Comparison of ENCODE assay signal across 1 cellular context in genomic region chr17:47897561-47897960, GRCh38.
TF ChIP-seq lines count a peak whose summit lies in the region.

No MANE protein-coding gene starts in this region.

TF ChIP-seq in K562, 482 proteins besides CTCF, POLR2A, EP300 and RAD21:
- TF ChIP-seq SNRNP70 (optimal IDR thresholded peaks at IDR 0.05; ENCODE audit: low read depth, low read length) (no peak), CBX2 (IDR thresholded peaks at IDR 0.05; ENCODE audit: insufficient read depth, low read length, poor library complexity, severe bottlenecking) (no peak), NCOA2 (IDR thresholded peaks at IDR 0.05; ENCODE audit: partially characterized antibody in 2 of 2) (no peak), BMI1 (IDR thresholded peaks at IDR 0.05; ENCODE audit: low read length) (no peak), POLR2B (IDR thresholded peaks at IDR 0.05; ENCODE audit: low read depth, partially characterized antibody) (no peak), GABPB2 (CRISPR knock-in tag; conservative IDR thresholded peaks at IDR 0.05) (no peak), MBD2 (IDR thresholded peaks at IDR 0.05; ENCODE audit: borderline replicate concordance, low read depth) (no peak), RB1 (IDR thresholded peaks at IDR 0.05; ENCODE audit: low read depth) (no peak), NR3C1 (CRISPR knock-in tag; IDR thresholded peaks at IDR 0.05) (no peak), POLR2AphosphoS2 (IDR thresholded peaks at IDR 0.05; ENCODE audit: low read length) (no peak), SMARCB1 (IDR thresholded peaks at IDR 0.05; ENCODE audit: insufficient read length, low read depth) (no peak), ILK (tag; IDR thresholded peaks at IDR 0.05; ENCODE audit: borderline replicate concordance, low read depth) (no peak), CTBP1 (IDR thresholded peaks at IDR 0.05; ENCODE audit: borderline replicate concordance) (no peak), SMAD3 (CRISPR knock-in tag; conservative IDR thresholded peaks at IDR 0.05) (no peak), SMARCA5 (IDR thresholded peaks at IDR 0.05) (no peak)
- TF ChIP-seq, protein P1, sequence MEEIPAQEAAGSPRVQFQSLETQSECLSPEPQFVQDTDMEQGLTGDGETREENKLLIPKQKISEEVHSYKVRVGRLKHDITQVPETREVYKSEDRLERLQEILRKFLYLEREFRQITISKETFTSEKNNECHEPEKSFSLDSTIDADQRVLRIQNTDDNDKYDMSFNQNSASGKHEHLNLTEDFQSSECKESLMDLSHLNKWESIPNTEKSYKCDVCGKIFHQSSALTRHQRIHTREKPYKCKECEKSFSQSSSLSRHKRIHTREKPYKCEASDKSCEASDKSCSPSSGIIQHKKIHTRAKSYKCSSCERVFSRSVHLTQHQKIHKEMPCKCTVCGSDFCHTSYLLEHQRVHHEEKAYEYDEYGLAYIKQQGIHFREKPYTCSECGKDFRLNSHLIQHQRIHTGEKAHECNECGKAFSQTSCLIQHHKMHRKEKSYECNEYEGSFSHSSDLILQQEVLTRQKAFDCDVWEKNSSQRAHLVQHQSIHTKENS (CRISPR knock-in tag; IDR thresholded peaks at IDR 0.05): no peak
- TF ChIP-seq, protein P2, sequence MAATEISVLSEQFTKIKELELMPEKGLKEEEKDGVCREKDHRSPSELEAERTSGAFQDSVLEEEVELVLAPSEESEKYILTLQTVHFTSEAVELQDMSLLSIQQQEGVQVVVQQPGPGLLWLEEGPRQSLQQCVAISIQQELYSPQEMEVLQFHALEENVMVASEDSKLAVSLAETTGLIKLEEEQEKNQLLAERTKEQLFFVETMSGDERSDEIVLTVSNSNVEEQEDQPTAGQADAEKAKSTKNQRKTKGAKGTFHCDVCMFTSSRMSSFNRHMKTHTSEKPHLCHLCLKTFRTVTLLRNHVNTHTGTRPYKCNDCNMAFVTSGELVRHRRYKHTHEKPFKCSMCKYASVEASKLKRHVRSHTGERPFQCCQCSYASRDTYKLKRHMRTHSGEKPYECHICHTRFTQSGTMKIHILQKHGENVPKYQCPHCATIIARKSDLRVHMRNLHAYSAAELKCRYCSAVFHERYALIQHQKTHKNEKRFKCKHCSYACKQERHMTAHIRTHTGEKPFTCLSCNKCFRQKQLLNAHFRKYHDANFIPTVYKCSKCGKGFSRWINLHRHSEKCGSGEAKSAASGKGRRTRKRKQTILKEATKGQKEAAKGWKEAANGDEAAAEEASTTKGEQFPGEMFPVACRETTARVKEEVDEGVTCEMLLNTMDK (IDR thresholded peaks at IDR 0.05; ENCODE audit: borderline replicate concordance, insufficient read depth, low read depth, low read length, poor library complexity, severe bottlenecking): no peak
- TF ChIP-seq, protein P3, sequence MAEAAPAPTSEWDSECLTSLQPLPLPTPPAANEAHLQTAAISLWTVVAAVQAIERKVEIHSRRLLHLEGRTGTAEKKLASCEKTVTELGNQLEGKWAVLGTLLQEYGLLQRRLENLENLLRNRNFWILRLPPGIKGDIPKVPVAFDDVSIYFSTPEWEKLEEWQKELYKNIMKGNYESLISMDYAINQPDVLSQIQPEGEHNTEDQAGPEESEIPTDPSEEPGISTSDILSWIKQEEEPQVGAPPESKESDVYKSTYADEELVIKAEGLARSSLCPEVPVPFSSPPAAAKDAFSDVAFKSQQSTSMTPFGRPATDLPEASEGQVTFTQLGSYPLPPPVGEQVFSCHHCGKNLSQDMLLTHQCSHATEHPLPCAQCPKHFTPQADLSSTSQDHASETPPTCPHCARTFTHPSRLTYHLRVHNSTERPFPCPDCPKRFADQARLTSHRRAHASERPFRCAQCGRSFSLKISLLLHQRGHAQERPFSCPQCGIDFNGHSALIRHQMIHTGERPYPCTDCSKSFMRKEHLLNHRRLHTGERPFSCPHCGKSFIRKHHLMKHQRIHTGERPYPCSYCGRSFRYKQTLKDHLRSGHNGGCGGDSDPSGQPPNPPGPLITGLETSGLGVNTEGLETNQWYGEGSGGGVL (CRISPR knock-in tag; IDR thresholded peaks at IDR 0.05): no peak
